Comparison of ENCODE assay signal across 8 cellular contexts in genomic region chr19:2977686-2978466, GRCh38. TPM values are rescaled to one million over a fixed set of nuclear protein-coding genes. Genes with fewer than 3 reads are reported as not detected.
A peak's percentile ranks its signal among the peaks of the same experiment; 100 is the strongest.
DNase-seq lines count a peak whose midpoint lies in the region; ATAC-seq and TF ChIP-seq lines count a peak whose summit lies in the region.

No MANE protein-coding gene starts in this region.

- H3K4me1 ChIP-seq in ACC112 (ENCODE audit: control insufficient read depth, insufficient read depth, low read length, unreplicated experiment) (peaks cover 9% of the 10 kb centered on the region), GM23338 (ENCODE audit: insufficient read depth) (peaks cover 19% of the 10 kb centered on the region), mesodermal cell (ENCODE audit: control insufficient read depth, insufficient read depth, low read length, poor library complexity, severe bottlenecking) (peaks cover 8% of the 10 kb centered on the region)

- peaks cover 22% of the 10 kb centered on the region for H3K4me1 Mint-ChIP-seq in GM23338
- peaks cover 17% of the 10 kb centered on the region for H3K4me1 Mint-ChIP-seq in activated naive CD8-positive, alpha-beta T cell (ENCODE audit: low read depth)

- H3K9me3 ChIP-seq in mesodermal cell (ENCODE audit: control insufficient read depth, low read length) = no peaks in the 10 kb centered on the region

- H3K79me2 ChIP-seq in ACC112 (ENCODE audit: control insufficient read depth, insufficient read depth, low read length, unreplicated experiment) (no peaks in the 10 kb centered on the region), GM23338 (replicated peaks; ENCODE audit: insufficient read depth) (no peaks in the 10 kb centered on the region)

- 32 to 37% methylated on average over 13 to 17 of the region's 19 CpGs for WGBS in mesodermal cell (ENCODE audit: insufficient coverage in 2 of 2), 2 experiments

- peaks cover 9% of the 10 kb centered on the region; the same call in 1 of the 2 replicates for H3F3A ChIP-seq in GM23338 (replicated peaks; ENCODE audit: low read depth)

- no peak for TF ChIP-seq CTCF in GM23338 (conservative IDR thresholded peaks at IDR 0.05; ENCODE audit: low read depth in 2 of 2)

- H4K20me1 ChIP-seq in GM23338 (replicated peaks; ENCODE audit: insufficient read depth) = no peaks in the 10 kb centered on the region

- no peak overlapping the region for H3K27ac Mint-ChIP-seq in GM23338
- H3K27ac Mint-ChIP-seq in activated naive CD8-positive, alpha-beta T cell = no peak overlapping the region

- ATAC-seq in GM23338 (peak; percentile 16), HG02870 (IDR thresholded peaks at IDR 0.05; ENCODE audit: unreplicated experiment) (no peak)

- H3K4me3 ChIP-seq in ACC112 (ENCODE audit: low read depth, low read length) = peak overlapping the region; percentile 54
- peak overlapping the region; percentile 45; the same call in 1 of the 2 replicates for H3K4me3 ChIP-seq in GM23338
- peak overlapping the region; percentile 42 for H3K4me3 ChIP-seq in mesodermal cell (ENCODE audit: extremely low read depth, insufficient read depth, low read length, poor library complexity, severe bottlenecking)

- H3K27me3 ChIP-seq in ACC112 (ENCODE audit: insufficient read depth, low read length) (no peaks in the 10 kb centered on the region), GM23338 (ENCODE audit: insufficient read depth) (peaks cover 17% of the 10 kb centered on the region)

- H3K4me3 Mint-ChIP-seq in GM23338 = peak overlapping the region; percentile 63
- H3K4me3 Mint-ChIP-seq in activated naive CD8-positive, alpha-beta T cell = peak overlapping the region; percentile 63

- H3K9me3 Mint-ChIP-seq in GM23338 = no peaks in the 10 kb centered on the region
- H3K9me3 Mint-ChIP-seq in activated naive CD8-positive, alpha-beta T cell (ENCODE audit: low read depth) = no peaks in the 10 kb centered on the region

- no peaks in the 10 kb centered on the region for H3K36me3 Mint-ChIP-seq in GM23338 (ENCODE audit: low read depth)
- H3K36me3 Mint-ChIP-seq in activated naive CD8-positive, alpha-beta T cell = no peaks in the 10 kb centered on the region

- H3K4me2 ChIP-seq in GM23338 = peak overlapping the region; percentile 75

- H3K9me2 ChIP-seq in GM23338 (ENCODE audit: insufficient read depth) = no peaks in the 10 kb centered on the region

- peaks cover 68% of the 10 kb centered on the region for H3K27me3 Mint-ChIP-seq in GM23338 (ENCODE audit: insufficient read depth, low read depth, poor library complexity)
- no peaks in the 10 kb centered on the region for H3K27me3 Mint-ChIP-seq in activated naive CD8-positive, alpha-beta T cell

- H2AFZ ChIP-seq in ACC112 (ENCODE audit: low read length, unreplicated experiment) = no peak overlapping the region
- no peak overlapping the region for H2AFZ ChIP-seq in GM23338

- H3K27ac ChIP-seq in ACC112 (ENCODE audit: low read depth, low read length) (no peak overlapping the region), GM23338 (ENCODE audit: low read depth) (no peak overlapping the region), mesodermal cell (ENCODE audit: low read depth, low read length, severe bottlenecking) (no peak overlapping the region)

- no peaks in the 10 kb centered on the region for H3K36me3 ChIP-seq in ACC112 (ENCODE audit: insufficient read depth, low read length)
- no peaks in the 10 kb centered on the region for H3K36me3 ChIP-seq in GM23338 (ENCODE audit: insufficient read depth)
- no peaks in the 10 kb centered on the region for H3K36me3 ChIP-seq in mesodermal cell (ENCODE audit: control insufficient read depth, insufficient read depth, low read length)

- no peak for DNase-seq in GM23338 (ENCODE audit: low spot score)
- no peak for DNase-seq in DMS 273 treated with DMSO at 0.1 percent for 48 hours (lab: John Stamatoyannopoulos, UW)
- no peak for DNase-seq in iPS-NIHi11 (ENCODE audit: low spot score)
- DNase-seq in Ammon's horn (ENCODE audit: low spot score) = no peak

TF ChIP-seq in GM23338, 12 proteins besides CTCF, POLR2A, EP300 and RAD21 (continues in another document):
- TF ChIP-seq, protein P1, sequence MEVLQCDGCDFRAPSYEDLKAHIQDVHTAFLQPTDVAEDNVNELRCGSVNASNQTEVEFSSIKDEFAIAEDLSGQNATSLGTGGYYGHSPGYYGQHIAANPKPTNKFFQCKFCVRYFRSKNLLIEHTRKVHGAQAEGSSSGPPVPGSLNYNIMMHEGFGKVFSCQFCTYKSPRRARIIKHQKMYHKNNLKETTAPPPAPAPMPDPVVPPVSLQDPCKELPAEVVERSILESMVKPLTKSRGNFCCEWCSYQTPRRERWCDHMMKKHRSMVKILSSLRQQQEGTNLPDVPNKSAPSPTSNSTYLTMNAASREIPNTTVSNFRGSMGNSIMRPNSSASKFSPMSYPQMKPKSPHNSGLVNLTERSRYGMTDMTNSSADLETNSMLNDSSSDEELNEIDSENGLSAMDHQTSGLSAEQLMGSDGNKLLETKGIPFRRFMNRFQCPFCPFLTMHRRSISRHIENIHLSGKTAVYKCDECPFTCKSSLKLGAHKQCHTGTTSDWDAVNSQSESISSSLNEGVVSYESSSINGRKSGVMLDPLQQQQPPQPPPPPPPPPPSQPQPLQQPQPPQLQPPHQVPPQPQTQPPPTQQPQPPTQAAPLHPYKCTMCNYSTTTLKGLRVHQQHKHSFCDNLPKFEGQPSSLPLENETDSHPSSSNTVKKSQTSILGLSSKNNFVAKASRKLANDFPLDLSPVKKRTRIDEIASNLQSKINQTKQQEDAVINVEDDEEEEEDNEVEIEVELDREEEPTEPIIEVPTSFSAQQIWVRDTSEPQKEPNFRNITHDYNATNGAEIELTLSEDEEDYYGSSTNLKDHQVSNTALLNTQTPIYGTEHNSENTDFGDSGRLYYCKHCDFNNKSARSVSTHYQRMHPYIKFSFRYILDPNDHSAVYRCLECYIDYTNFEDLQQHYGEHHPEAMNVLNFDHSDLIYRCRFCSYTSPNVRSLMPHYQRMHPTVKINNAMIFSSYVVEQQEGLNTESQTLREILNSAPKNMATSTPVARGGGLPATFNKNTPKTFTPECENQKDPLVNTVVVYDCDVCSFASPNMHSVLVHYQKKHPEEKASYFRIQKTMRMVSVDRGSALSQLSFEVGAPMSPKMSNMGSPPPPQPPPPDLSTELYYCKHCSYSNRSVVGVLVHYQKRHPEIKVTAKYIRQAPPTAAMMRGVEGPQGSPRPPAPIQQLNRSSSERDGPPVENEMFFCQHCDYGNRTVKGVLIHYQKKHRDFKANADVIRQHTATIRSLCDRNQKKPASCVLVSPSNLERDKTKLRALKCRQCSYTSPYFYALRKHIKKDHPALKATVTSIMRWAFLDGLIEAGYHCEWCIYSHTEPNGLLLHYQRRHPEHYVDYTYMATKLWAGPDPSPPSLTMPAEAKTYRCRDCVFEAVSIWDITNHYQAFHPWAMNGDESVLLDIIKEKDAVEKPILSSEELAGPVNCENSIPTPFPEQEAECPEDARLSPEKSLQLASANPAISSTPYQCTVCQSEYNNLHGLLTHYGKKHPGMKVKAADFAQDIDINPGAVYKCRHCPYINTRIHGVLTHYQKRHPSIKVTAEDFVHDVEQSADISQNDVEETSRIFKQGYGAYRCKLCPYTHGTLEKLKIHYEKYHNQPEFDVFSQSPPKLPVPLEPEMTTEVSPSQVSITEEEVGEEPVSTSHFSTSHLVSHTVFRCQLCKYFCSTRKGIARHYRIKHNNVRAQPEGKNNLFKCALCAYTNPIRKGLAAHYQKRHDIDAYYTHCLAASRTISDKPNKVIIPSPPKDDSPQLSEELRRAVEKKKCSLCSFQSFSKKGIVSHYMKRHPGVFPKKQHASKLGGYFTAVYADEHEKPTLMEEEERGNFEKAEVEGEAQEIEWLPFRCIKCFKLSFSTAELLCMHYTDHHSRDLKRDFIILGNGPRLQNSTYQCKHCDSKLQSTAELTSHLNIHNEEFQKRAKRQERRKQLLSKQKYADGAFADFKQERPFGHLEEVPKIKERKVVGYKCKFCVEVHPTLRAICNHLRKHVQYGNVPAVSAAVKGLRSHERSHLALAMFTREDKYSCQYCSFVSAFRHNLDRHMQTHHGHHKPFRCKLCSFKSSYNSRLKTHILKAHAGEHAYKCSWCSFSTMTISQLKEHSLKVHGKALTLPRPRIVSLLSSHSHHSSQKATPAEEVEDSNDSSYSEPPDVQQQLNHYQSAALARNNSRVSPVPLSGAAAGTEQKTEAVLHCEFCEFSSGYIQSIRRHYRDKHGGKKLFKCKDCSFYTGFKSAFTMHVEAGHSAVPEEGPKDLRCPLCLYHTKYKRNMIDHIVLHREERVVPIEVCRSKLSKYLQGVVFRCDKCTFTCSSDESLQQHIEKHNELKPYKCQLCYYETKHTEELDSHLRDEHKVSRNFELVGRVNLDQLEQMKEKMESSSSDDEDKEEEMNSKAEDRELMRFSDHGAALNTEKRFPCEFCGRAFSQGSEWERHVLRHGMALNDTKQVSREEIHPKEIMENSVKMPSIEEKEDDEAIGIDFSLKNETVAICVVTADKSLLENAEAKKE (CRISPR knock-in tag; IDR thresholded peaks at IDR 0.05) = no peak
- no peak for TF ChIP-seq POLR2AphosphoS5 (IDR thresholded peaks at IDR 0.05; ENCODE audit: low read depth)
- TF ChIP-seq STAT1 (IDR thresholded peaks at IDR 0.05; ENCODE audit: unreplicated experiment) = no peak
- no peak for TF ChIP-seq EZH2 (IDR thresholded peaks at IDR 0.05; ENCODE audit: low read depth, unreplicated experiment)
- no peak for TF ChIP-seq ZNF114 (CRISPR knock-in tag; IDR thresholded peaks at IDR 0.05)

RNA-seq across cellular contexts. Expression of gene TLE6, which starts 0.5 kb away (rescaled TPM):
- total RNA-seq in GM23338 (2014; rRNA removed; shearing (Covaris generic)) = 0.70 and 2.4 TPM in 2 replicates
- polyA plus RNA-seq in GM23338 (2016; fragmentation: Nextera tagmentation; extraction: Ambion mirVana) = 1.3 and 2.4 TPM in 2 replicates
- polyA plus RNA-seq in mesodermal cell (2013, experiment 1 of 2) = 3.5 TPM
- polyA plus RNA-seq in mesodermal cell (2013, experiment 2 of 2) = 2.6 TPM

RNA-seq across cellular contexts. Expression of gene ZNF77, which starts 33.1 kb away (rescaled TPM):
- total RNA-seq in GM23338 (2014; rRNA removed; shearing (Covaris generic)) = 4.1 and 4.5 TPM in 2 replicates
- polyA plus RNA-seq in GM23338 (2016; fragmentation: Nextera tagmentation; extraction: Ambion mirVana) = 3.3 and 3.7 TPM in 2 replicates
- 9.7 TPM for polyA plus RNA-seq in mesodermal cell (2013, experiment 1 of 2)
- polyA plus RNA-seq in mesodermal cell (2013, experiment 2 of 2) = 8.4 TPM

RNA-seq across cellular contexts. Expression of gene TLE2, which starts 51.2 kb away (rescaled TPM):
- 21.3 and 22.8 TPM in 2 replicates for total RNA-seq in GM23338 (2014; rRNA removed; shearing (Covaris generic))
- polyA plus RNA-seq in GM23338 (2016; fragmentation: Nextera tagmentation; extraction: Ambion mirVana) = 5.2 and 5.6 TPM in 2 replicates
- polyA plus RNA-seq in mesodermal cell (2013, experiment 1 of 2) = 3.1 TPM
- polyA plus RNA-seq in mesodermal cell (2013, experiment 2 of 2) = 4.2 TPM
